In the genomic region with DNA sequence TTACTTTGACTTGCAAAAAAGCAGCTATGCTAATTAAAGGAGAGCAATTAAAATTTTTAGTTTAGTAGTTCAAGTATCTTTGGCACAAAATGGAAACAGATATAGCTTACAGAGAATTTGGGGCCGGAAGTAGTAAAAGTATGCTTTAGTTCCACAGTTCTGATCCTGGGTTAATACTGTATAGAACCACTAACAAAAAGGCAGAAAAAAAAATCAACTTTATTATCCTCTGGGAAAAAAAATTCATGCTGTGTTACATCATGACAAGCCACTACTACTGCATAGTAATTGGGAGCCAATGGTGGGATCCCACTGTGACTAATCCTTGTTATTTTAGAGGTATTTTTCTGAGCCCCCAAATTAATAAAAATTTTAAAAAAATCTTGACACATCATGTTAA, we compare ENCODE assay signal across 34 cellular contexts.
"Had no signal": no experiment of that assay in that cellular context is flagged by ENCODE, and none has a peak within 500 bp of the region (broad histone marks: within the 10 kb centered on the region; RNA-seq: fewer than 3 reads in every experiment).

No MANE protein-coding gene starts in this region.

- H3K9me3 ChIP-seq: MG63 had no signal

- H3K27ac ChIP-seq: KMS-11 had no signal

- H3K4me3 ChIP-seq: MG63 had no signal

- H3K9ac ChIP-seq: KMS-11 had no signal

- H3K36me3 ChIP-seq: MG63 had no signal

- DNase-seq: Karpas-422, Kasumi-1, MG63, MM.1S, MV-4-11, NCI-H1048, NCI-H1092, NCI-H1092 treated with DMSO at 0.1 percent for 48 hours, NCI-H1105, NCI-H1105 treated with DMSO at 0.1 percent for 48 hours, NCI-H1417, NCI-H1417 treated with DMSO at 0.1 percent for 48 hours, NCI-H1436, NCI-H1436 treated with DMSO at 0.1 percent for 48 hours, NCI-H146, NCI-H1694, NCI-H1694 treated with DMSO at 0.1 percent for 48 hours, NCI-H187, NCI-H187 treated with DMSO at 0.1 percent for 48 hours, NCI-H1930, NCI-H2029, NCI-H2029 treated with DMSO at 0.1 percent for 48 hours, NCI-H2081, NCI-H2081 treated with DMSO at 0.1 percent for 48 hours, NCI-H2107, NCI-H2171, NCI-H2171 treated with DMSO at 0.1 percent for 48 hours, NCI-H2227 treated with DMSO at 0.1 percent for 48 hours, NCI-H226, NCI-H345, NCI-H446, NCI-H446 treated with DMSO at 0.1 percent for 48 hours, NCI-H510A treated with DMSO at 0.1 percent for 48 hours had no signal
